Comparison of ENCODE assay signal across 12 cellular contexts in the genomic region with DNA sequence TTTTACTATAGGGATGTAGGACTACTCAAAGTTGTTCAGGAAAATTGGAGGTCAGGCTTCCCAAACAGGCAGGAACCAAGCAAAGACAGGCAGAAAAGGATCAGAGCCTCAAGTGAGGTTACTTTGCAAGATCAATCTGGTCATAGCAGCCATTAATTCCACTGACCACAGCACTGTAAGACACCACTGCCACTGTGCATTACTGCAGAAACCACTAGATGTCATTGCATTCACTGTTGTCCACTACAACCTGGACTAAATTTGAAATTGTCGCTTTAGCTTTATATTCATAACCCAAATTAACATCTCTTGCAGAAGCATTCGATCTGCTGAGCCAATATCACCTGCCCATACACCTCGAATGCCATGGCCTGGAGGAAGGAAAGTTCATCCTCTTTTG.
DNase-seq lines count a peak whose midpoint lies in the region; ATAC-seq, FAIRE-seq and TF ChIP-seq lines count a peak whose summit lies in the region.
"Had no signal": no experiment of that assay in that cellular context is flagged by ENCODE, and none has a peak within 500 bp of the region (broad histone marks: within the 10 kb centered on the region; RNA-seq: fewer than 3 reads in every experiment).

No MANE protein-coding gene starts in this region.

- no peak for FAIRE-seq in urothelium cell line (lab: Jason Lieb, UNC)

- DNase-seq in MCF 10A (ENCODE audit: unreplicated experiment) (peak; percentile 22), breast epithelium (ENCODE audit: low spot score in 2 of 2) (no peak), NCI-H69 (lab: John Stamatoyannopoulos, UW) (peak; percentile 65), globus pallidus (ENCODE audit: low spot score) (peak; percentile 11), urothelium cell line (ENCODE audit: low spot score) (peak; percentile 4), UCSD-AML1 (lab: John Stamatoyannopoulos, UW; ENCODE audit: unreplicated experiment) (no peak)
- DNase-seq: esophagus squamous epithelium, NCI-H1930 had no signal

- no peaks in the 10 kb centered on the region for H3K9me3 ChIP-seq in breast epithelium
- H3K9me3 ChIP-seq: BLaER1, esophagus squamous epithelium had no signal

- no peaks in the 10 kb centered on the region for H3K9me3 Mint-ChIP-seq in MCF 10A (ENCODE audit: unreplicated experiment)

- ATAC-seq in HG03280 (IDR thresholded peaks at IDR 0.05; ENCODE audit: unreplicated experiment) (no peak), HG03571 (IDR thresholded peaks at IDR 0.05; ENCODE audit: unreplicated experiment) (no peak)

- H3K4me3 Mint-ChIP-seq in MCF 10A (ENCODE audit: unreplicated experiment): no peak overlapping the region
- H3K4me3 Mint-ChIP-seq: activated naive CD8-positive, alpha-beta T cell had no signal

- no peaks in the 10 kb centered on the region for H3K36me3 ChIP-seq in breast epithelium
- H3K36me3 ChIP-seq: BLaER1, esophagus squamous epithelium had no signal

- no peaks in the 10 kb centered on the region for H3K4me1 ChIP-seq in breast epithelium
- H3K4me1 ChIP-seq: BLaER1 had no signal

- no peak overlapping the region for H3K27ac Mint-ChIP-seq in MCF 10A (ENCODE audit: low read depth, unreplicated experiment)
- H3K27ac Mint-ChIP-seq: activated naive CD8-positive, alpha-beta T cell had no signal

- no TSS peak for BruUV-seq in MCF 10A (replicated peaks; lab: Mats Ljungman, UMichigan)

- no peak for TF ChIP-seq CTCF in MCF 10A (IDR thresholded peaks at IDR 0.05; ENCODE audit: unreplicated experiment)
- no peak for TF ChIP-seq CTCF in breast epithelium (IDR thresholded peaks at IDR 0.05)

- no peak overlapping the region for H3K4me3 ChIP-seq in breast epithelium
- H3K4me3 ChIP-seq: BLaER1, esophagus squamous epithelium had no signal

- TF ChIP-seq POLR2A in breast epithelium (IDR thresholded peaks at IDR 0.05): no peak

- H3K36me3 Mint-ChIP-seq in MCF 10A (ENCODE audit: insufficient read depth, unreplicated experiment): no peaks in the 10 kb centered on the region

- H3K27me3 Mint-ChIP-seq in MCF 10A (ENCODE audit: insufficient read depth, unreplicated experiment): peaks cover 12% of the 10 kb centered on the region

- intact Hi-C loops in MCF 10A (cut with micrococcal nuclease): no loop called here
- intact Hi-C loops in breast epithelium (cut with DNase I; ENCODE audit: low total_unique reads): no loop called here

- H3K27ac ChIP-seq in breast epithelium: no peak overlapping the region
- H3K27ac ChIP-seq: BLaER1, esophagus squamous epithelium had no signal

- POLR2A ChIA-PET in MCF 10A (lab: Yijun Ruan, JAX): interaction anchor here (0.6 kb wide), 1 partner anchor 126 kb away, joined by 3 read pairs; no protein-coding TSS in a partner anchor

- H3K27me3 ChIP-seq in breast epithelium: no peaks in the 10 kb centered on the region
- H3K27me3 ChIP-seq: BLaER1, esophagus squamous epithelium had no signal

- CTCF ChIA-PET in MCF 10A (lab: Yijun Ruan, JAX): interaction anchor here (0.8 to 1.2 kb wide), 2 partner anchors 105 to 484 kb away, joined by 3 read pairs; no protein-coding TSS in a partner anchor

- H3K4me1 Mint-ChIP-seq in MCF 10A (ENCODE audit: insufficient read depth, unreplicated experiment): no peaks in the 10 kb centered on the region

Comparison
In these comparisons a context has a peak if more than half of its experiments do, and no peak if none do; other contexts are left out.
1. DNase-seq: peak in MCF 10A (single experiment), NCI-H69 (single experiment), globus pallidus (single experiment) and urothelium cell line (single experiment); none in breast epithelium (0 of 2) and UCSD-AML1 (single experiment).